In genomic region chr10:114265392-114266053, GRCh38 we compare ENCODE assay signal across 1 cellular context.
TF ChIP-seq lines count a peak whose summit lies in the region.

No MANE protein-coding gene starts in this region.

TF ChIP-seq in SK-N-SH treated with all-trans-retinoic acid at 6 μM for 48 hours, 23 proteins besides CTCF, POLR2A, EP300 and RAD21 (continued from another document):
- TF ChIP-seq BACH2 (CRISPR knock-in tag; IDR thresholded peaks at IDR 0.05; ENCODE audit: borderline replicate concordance) (no peak), ISL1 (CRISPR knock-in tag; IDR thresholded peaks at IDR 0.05) (no peak), ARNTL (CRISPR knock-in tag; IDR thresholded peaks at IDR 0.05; ENCODE audit: borderline replicate concordance, low read depth) (no peak), TCF4 (CRISPR knock-in tag; IDR thresholded peaks at IDR 0.05; ENCODE audit: borderline replicate concordance) (no peak), GLIS3 (CRISPR knock-in tag; IDR thresholded peaks at IDR 0.05) (no peak), CSDC2 (CRISPR knock-in tag; IDR thresholded peaks at IDR 0.05) (no peak)
- TF ChIP-seq, protein P1, sequence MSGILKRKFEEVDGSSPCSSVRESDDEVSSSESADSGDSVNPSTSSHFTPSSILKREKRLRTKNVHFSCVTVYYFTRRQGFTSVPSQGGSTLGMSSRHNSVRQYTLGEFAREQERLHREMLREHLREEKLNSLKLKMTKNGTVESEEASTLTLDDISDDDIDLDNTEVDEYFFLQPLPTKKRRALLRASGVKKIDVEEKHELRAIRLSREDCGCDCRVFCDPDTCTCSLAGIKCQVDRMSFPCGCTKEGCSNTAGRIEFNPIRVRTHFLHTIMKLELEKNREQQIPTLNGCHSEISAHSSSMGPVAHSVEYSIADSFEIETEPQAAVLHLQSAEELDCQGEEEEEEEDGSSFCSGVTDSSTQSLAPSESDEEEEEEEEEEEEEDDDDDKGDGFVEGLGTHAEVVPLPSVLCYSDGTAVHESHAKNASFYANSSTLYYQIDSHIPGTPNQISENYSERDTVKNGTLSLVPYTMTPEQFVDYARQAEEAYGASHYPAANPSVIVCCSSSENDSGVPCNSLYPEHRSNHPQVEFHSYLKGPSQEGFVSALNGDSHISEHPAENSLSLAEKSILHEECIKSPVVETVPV (CRISPR knock-in tag; IDR thresholded peaks at IDR 0.05) = no peak
